ENCODE assay signal across 8 cellular contexts in the genomic region with DNA sequence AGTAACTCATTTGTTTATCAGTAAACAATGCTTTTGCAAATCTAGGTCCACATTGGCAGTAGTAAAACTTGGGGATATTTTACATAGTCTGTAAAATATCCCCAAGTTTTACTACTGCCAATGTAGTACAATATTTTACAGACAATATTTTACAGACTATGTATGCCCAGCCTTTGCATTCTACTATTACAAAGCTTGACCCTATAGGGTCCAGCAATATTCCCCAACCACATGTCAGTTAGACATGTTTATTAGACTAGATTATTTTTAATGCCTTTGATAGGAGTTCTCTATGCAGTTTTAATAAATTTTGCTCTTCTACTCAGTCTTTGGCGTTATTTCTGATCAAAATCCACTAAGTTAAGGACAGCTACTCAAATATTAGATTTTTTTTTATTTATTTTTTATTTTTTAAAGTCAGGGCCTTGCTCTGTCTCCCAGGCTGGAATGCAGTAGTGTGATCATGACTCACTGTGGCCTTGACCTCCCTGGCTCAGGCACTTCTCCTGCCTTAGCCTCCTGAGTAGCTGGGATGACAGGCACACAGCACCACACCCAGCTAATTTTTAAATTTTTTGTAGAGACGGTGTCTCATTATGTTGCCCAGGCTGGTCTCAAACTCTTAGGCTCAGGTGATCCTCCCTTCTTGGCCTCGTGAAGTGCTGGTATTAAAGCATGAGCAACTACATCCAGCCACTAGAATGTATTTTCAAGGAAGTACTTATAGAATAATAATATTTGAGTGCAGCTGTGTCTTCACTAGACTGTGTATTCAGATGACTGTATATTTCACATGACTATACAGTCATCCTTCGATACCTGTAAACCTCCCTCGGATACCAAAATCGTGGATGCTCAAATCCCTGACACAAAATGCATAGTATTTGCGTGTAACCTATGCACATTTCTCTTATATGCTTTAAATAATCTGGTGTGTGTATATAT. TPM values are rescaled to one million over a fixed set of nuclear protein-coding genes. Genes with fewer than 3 reads are reported as not detected.
A peak's percentile ranks its signal among the peaks of the same experiment; 100 is the strongest.
DNase-seq lines count a peak whose midpoint lies in the region; ATAC-seq, FAIRE-seq and TF ChIP-seq lines count a peak whose summit lies in the region.

No MANE protein-coding gene starts in this region.

- H3K79me1 ChIP-seq in mesenchymal stem cell (replicated peaks; ENCODE audit: low read length, poor library complexity, severe bottlenecking), result peaks cover 7% of the 10 kb centered on the region

- TF ChIP-seq POLR2A in endothelial cell of umbilical vein (IDR thresholded peaks at IDR 0.05; ENCODE audit: low read depth, low read length), result no peak

- no peak overlapping the region for H3K4me2 ChIP-seq in endothelial cell of umbilical vein (ENCODE audit: insufficient read depth, low read length)
- H3K4me2 ChIP-seq in mesenchymal stem cell (ENCODE audit: low read length, poor library complexity, severe bottlenecking), result peak overlapping the region; percentile 47

- peak overlapping the region; percentile 69 for H3K27ac ChIP-seq in endothelial cell of umbilical vein (ENCODE audit: insufficient read depth, low read depth, low read length)
- H3K27ac ChIP-seq in mesenchymal stem cell (ENCODE audit: low read length, poor library complexity, severe bottlenecking), result peak overlapping the region; percentile 94
- H3K27ac ChIP-seq in aorta (ENCODE audit: low read depth in 1 of 2, low read length in 2 of 2), result no peak overlapping the region

- peaks cover 70% of the 10 kb centered on the region for H3K79me2 ChIP-seq in endothelial cell of umbilical vein (ENCODE audit: control insufficient read depth, insufficient read depth, low read length)

- H3K4me3 ChIP-seq in endothelial cell of umbilical vein (replicated peaks in 1 of 3; ENCODE audit: insufficient read depth in 1 of 3, low read depth in 1 of 3, low read length in 3 of 3), result no peak overlapping the region
- H3K4me3 ChIP-seq in mesenchymal stem cell (ENCODE audit: insufficient read depth in 1 of 2, low read depth in 1 of 2, low read length in 2 of 2), result peak overlapping the region in 1 of 2 experiments; percentile 22
- H3K4me3 ChIP-seq in aorta (ENCODE audit: low read length in 2 of 2), result no peak overlapping the region

- peaks cover 15 to 32% of the 10 kb centered on the region in 2 donors for H3K36me3 Mint-ChIP-seq in activated T-cell treated with anti-CD3 and anti-CD28 coated beads, Interleukin-2, amount 50 U/mL, for 72 hours (ENCODE audit: insufficient read depth in 2 of 2)
- no peaks in the 10 kb centered on the region for H3K36me3 Mint-ChIP-seq in glutamatergic neuron (ENCODE audit: unreplicated experiment)

- no peaks in the 10 kb centered on the region for H4K20me1 ChIP-seq in endothelial cell of umbilical vein (replicated peaks; ENCODE audit: control insufficient read depth, extremely low read depth, insufficient read depth, low read length)

- no peaks in the 10 kb centered on the region for H3K9me3 ChIP-seq in endothelial cell of umbilical vein (replicated peaks; ENCODE audit: control insufficient read depth, insufficient read depth, low read length)
- H3K9me3 ChIP-seq in mesenchymal stem cell (ENCODE audit: control insufficient read depth, low read length), result no peaks in the 10 kb centered on the region
- no peaks in the 10 kb centered on the region for H3K9me3 ChIP-seq in aorta (ENCODE audit: control insufficient read depth, low read length)

- H4K8ac ChIP-seq in mesenchymal stem cell (ENCODE audit: low read length), result no peak overlapping the region

- H3K18ac ChIP-seq in mesenchymal stem cell (ENCODE audit: low read depth in 1 of 2, low read length in 2 of 2), result no peak overlapping the region

- no peak overlapping the region for H2BK12ac ChIP-seq in mesenchymal stem cell (ENCODE audit: low read length in 2 of 2)

- no peak overlapping the region for H3K4ac ChIP-seq in mesenchymal stem cell (ENCODE audit: low read depth in 1 of 2, low read length in 2 of 2)

- no peak overlapping the region for H4K91ac ChIP-seq in mesenchymal stem cell (ENCODE audit: low read length)

- peak overlapping the region; percentile 9 for H3K27ac Mint-ChIP-seq in activated T-cell treated with anti-CD3 and anti-CD28 coated beads, Interleukin-2, amount 50 U/mL, for 72 hours
- H3K27ac Mint-ChIP-seq in glutamatergic neuron (ENCODE audit: unreplicated experiment), result no peak overlapping the region

- H3K9ac ChIP-seq in endothelial cell of umbilical vein (replicated peaks; ENCODE audit: extremely low read depth, insufficient read depth, low read length) (no peak overlapping the region), mesenchymal stem cell (ENCODE audit: low read length) (peak overlapping the region; percentile 83)

- H3K23ac ChIP-seq in mesenchymal stem cell (ENCODE audit: low read length in 2 of 2), result no peak overlapping the region

- no peaks in the 10 kb centered on the region for H3K9me3 Mint-ChIP-seq in activated T-cell treated with anti-CD3 and anti-CD28 coated beads, Interleukin-2, amount 50 U/mL, for 72 hours
- no peaks in the 10 kb centered on the region for H3K9me3 Mint-ChIP-seq in glutamatergic neuron (ENCODE audit: unreplicated experiment)

- H2BK120ac ChIP-seq in mesenchymal stem cell (ENCODE audit: low read depth, low read length), result no peak overlapping the region

- intact Hi-C loops in endothelial cell of umbilical vein (cut with micrococcal nuclease), result no loop called here
- intact Hi-C loops in aorta (cut with DNase I), result no loop called here

- ATAC-seq in activated T-cell treated with anti-CD3 and anti-CD28 coated beads, Interleukin-2, amount 50 U/mL, for 72 hours (replicated peaks in 1 of 2), result no peak
- ATAC-seq in aorta (ENCODE audit: low FRiP score), result peak; percentile 84
- no peak for ATAC-seq in GM18867 (IDR thresholded peaks at IDR 0.05; ENCODE audit: unreplicated experiment)

- H3K14ac ChIP-seq in mesenchymal stem cell (ENCODE audit: low read length in 2 of 2), result no peak overlapping the region

- H2AK5ac ChIP-seq in mesenchymal stem cell (ENCODE audit: low read length, severe bottlenecking), result no peak overlapping the region

- FAIRE-seq in endothelial cell of umbilical vein (lab: Jason Lieb, UNC), result peak; percentile 79

- H3K27me3 Mint-ChIP-seq in activated T-cell treated with anti-CD3 and anti-CD28 coated beads, Interleukin-2, amount 50 U/mL, for 72 hours (ENCODE audit: low read depth), result no peaks in the 10 kb centered on the region
- H3K27me3 Mint-ChIP-seq in glutamatergic neuron (ENCODE audit: unreplicated experiment), result peaks cover 2% of the 10 kb centered on the region

- BruUV-seq in endothelial cell of umbilical vein (replicated peaks; lab: Mats Ljungman, UMichigan), result no TSS peak

- H3K27me3 ChIP-seq in endothelial cell of umbilical vein (ENCODE audit: control insufficient read depth in 2 of 2, insufficient read depth in 2 of 2, low read length in 2 of 2), result no peaks in the 10 kb centered on the region
- no peaks in the 10 kb centered on the region for H3K27me3 ChIP-seq in mesenchymal stem cell (ENCODE audit: control insufficient read depth in 1 of 2, insufficient read depth in 1 of 2, low read length in 2 of 2)
- no peaks in the 10 kb centered on the region for H3K27me3 ChIP-seq in aorta (ENCODE audit: control insufficient read depth in 1 of 2, insufficient read depth in 2 of 2, low read length in 1 of 2)

- H3K9me1 ChIP-seq in endothelial cell of umbilical vein (replicated peaks; ENCODE audit: control insufficient read depth, extremely low read depth, insufficient read depth, low read length), result no peaks in the 10 kb centered on the region

- no peak for DNase-seq in activated T-cell treated with anti-CD3 and anti-CD28 coated beads, Interleukin-2, amount 50 U/mL, for 72 hours
- no peak for DNase-seq in activated T-cell treated with anti-CD3 and anti-CD28 coated beads, Interleukin-2, amount 50 U/mL, for 48 hours
- DNase-seq in endothelial cell of umbilical vein (ENCODE audit: low read depth, low spot score) (peak; percentile 80), mesenchymal stem cell (peak; percentile 88), aorta (peak; percentile 74 to 81), NCI-H69 (lab: John Stamatoyannopoulos, UW) (no peak), glutamatergic neuron (no peak)

- H3K36me3 ChIP-seq in endothelial cell of umbilical vein (ENCODE audit: control insufficient read depth in 2 of 2, extremely low read depth in 1 of 2, insufficient read depth in 2 of 2, low read length in 2 of 2) (peaks cover 4 to 6% of the 10 kb centered on the region in 2 experiments), mesenchymal stem cell (ENCODE audit: control insufficient read depth in 1 of 2, insufficient read depth in 2 of 2, low read depth in 1 of 2, low read length in 2 of 2) (peaks cover 5 to 59% of the 10 kb centered on the region in 2 experiments), aorta (ENCODE audit: control insufficient read depth in 1 of 2, insufficient read depth in 2 of 2, low read length in 1 of 2) (peaks cover 0 to 2% of the 10 kb centered on the region in 2 donors)

- H2AFZ ChIP-seq in endothelial cell of umbilical vein (ENCODE audit: low read depth, low read length) (no peak overlapping the region), mesenchymal stem cell (ENCODE audit: low read depth, low read length) (no peak overlapping the region)

- dilution Hi-C loops in endothelial cell of umbilical vein (cut with MboI; ENCODE audit: extremely low pct_ligation_motif_present, low sequenced_read_pairs), result no loop called here

- no peak overlapping the region for H2BK15ac ChIP-seq in mesenchymal stem cell (ENCODE audit: low read depth, poor library complexity, severe bottlenecking)

- CTCF ChIA-PET in endothelial cell of umbilical vein (lab: Charles Lee), result interaction anchor here (0.6 to 1.8 kb wide), 5 partner anchors 11 to 307 kb away, joined by 3 to 5 read pairs (median 3); no protein-coding TSS in a partner anchor

- 0% methylated on average over 1 of the region's 7 CpGs for WGBS in mesenchymal stem cell
- WGBS in aorta, 2 donors, result 86 to 87% methylated on average over 7 of the region's 7 CpGs

- TF ChIP-seq CTCF in endothelial cell of umbilical vein (IDR thresholded peaks at IDR 0.05; ENCODE audit: extremely low read depth in 1 of 2, insufficient read depth in 1 of 2, low read depth in 1 of 2, low read length in 2 of 2) (no peak), glutamatergic neuron (IDR thresholded peaks at IDR 0.05; ENCODE audit: partially characterized antibody, unreplicated experiment) (no peak)

- peaks cover 37% of the 10 kb centered on the region for H3K4me1 Mint-ChIP-seq in activated T-cell treated with anti-CD3 and anti-CD28 coated beads, Interleukin-2, amount 50 U/mL, for 72 hours (ENCODE audit: low read depth)
- no peaks in the 10 kb centered on the region for H3K4me1 Mint-ChIP-seq in glutamatergic neuron (ENCODE audit: low read depth, unreplicated experiment)

- no peak overlapping the region for H3K4me3 Mint-ChIP-seq in activated T-cell treated with anti-CD3 and anti-CD28 coated beads, Interleukin-2, amount 50 U/mL, for 72 hours
- H3K4me3 Mint-ChIP-seq in glutamatergic neuron (ENCODE audit: unreplicated experiment), result no peak overlapping the region

- H3K4me1 ChIP-seq in endothelial cell of umbilical vein (ENCODE audit: control insufficient read depth, extremely low read depth, insufficient read depth, low read length) (peaks cover 32% of the 10 kb centered on the region), mesenchymal stem cell (ENCODE audit: control insufficient read depth, insufficient read depth, low read depth, low read length) (peaks cover 6% of the 10 kb centered on the region), aorta (ENCODE audit: control insufficient read depth in 1 of 2, insufficient read depth in 2 of 2, low read length in 2 of 2) (peaks cover 0 to 2% of the 10 kb centered on the region in 2 donors)

- POLR2A ChIA-PET in endothelial cell of umbilical vein (lab: Charles Lee), result no interaction called here

- H2BK5ac ChIP-seq in mesenchymal stem cell (ENCODE audit: low read depth, low read length, poor library complexity, severe bottlenecking), result no peak overlapping the region

RNA-seq across cellular contexts. Expression of a gene that starts 19.8 kb away (rescaled TPM):
- total RNA-seq in activated T-cell treated with anti-CD3 and anti-CD28 coated beads, Interleukin-2, amount 50 U/mL, for 72 hours, result 10 to 100 TPM; 60.0 to 60.1 TPM
- total RNA-seq in endothelial cell of umbilical vein, result 36.8 and 38.5 TPM in 2 replicates
- polyA plus RNA-seq in endothelial cell of umbilical vein, result 5.5 and 7.3 TPM in 2 replicates
- 8.9 and 10.0 TPM in 2 replicates for polyA plus RNA-seq in endothelial cell of umbilical vein (2011; cell fraction: cytosol; rRNA removed)
- 15.3 and 21.9 TPM in 2 replicates for polyA plus RNA-seq in endothelial cell of umbilical vein (2011; cell fraction: nucleus; rRNA removed)
- polyA plus RNA-seq in endothelial cell of umbilical vein (2012), result 19.8 and 25.9 TPM in 2 replicates
- polyA minus RNA-seq in endothelial cell of umbilical vein, result 23.9 and 24.9 TPM in 2 replicates
- polyA minus RNA-seq in endothelial cell of umbilical vein (2011; cell fraction: cytosol; rRNA and poly(A)+ RNA removed), result 23.9 TPM
- 64.4 and 88.3 TPM in 2 replicates for polyA minus RNA-seq in endothelial cell of umbilical vein (2011; cell fraction: nucleus; rRNA and poly(A)+ RNA removed)
- 22.2 TPM for polyA plus RNA-seq in mesenchymal stem cell (2013, experiment 1 of 2)
- 23.3 TPM for polyA plus RNA-seq in mesenchymal stem cell (2013, experiment 2 of 2)
- 10 to 100 TPM; 54.6 to 55.7 TPM for total RNA-seq in aorta
- polyA plus RNA-seq in aorta, result 10 to 100 TPM; 20.1 to 33.9 TPM
- 19.0 TPM for total RNA-seq in glutamatergic neuron (ENCODE audit: unreplicated experiment)

RNA-seq across cellular contexts. Expression of a gene that starts 19.9 kb away (rescaled TPM):
- total RNA-seq in activated T-cell treated with anti-CD3 and anti-CD28 coated beads, Interleukin-2, amount 50 U/mL, for 72 hours, result 1 to 10 TPM; 1.8 to 3.1 TPM
- total RNA-seq in endothelial cell of umbilical vein (3.3 and 4.8 TPM in 2 replicates), aorta (10 to 100 TPM; 20.8 to 24.2 TPM), glutamatergic neuron (ENCODE audit: unreplicated experiment) (0.78 TPM)
- polyA plus RNA-seq in endothelial cell of umbilical vein (0.46 and 0.51 TPM in 2 replicates), aorta (1 to 10 TPM in 1 of 2 donors, under 1 TPM in 1; 0.63 to 2.9 TPM)
- polyA plus RNA-seq in endothelial cell of umbilical vein (2011; cell fraction: cytosol; rRNA removed), result 0.71 and 0.86 TPM in 2 replicates
- 0.62 and 1.7 TPM in 2 replicates for polyA plus RNA-seq in endothelial cell of umbilical vein (2011; cell fraction: nucleus; rRNA removed)
- polyA plus RNA-seq in endothelial cell of umbilical vein (2012), result 0.38 and 5.2 TPM in 2 replicates
- 0.73 and 0.85 TPM in 2 replicates for polyA minus RNA-seq in endothelial cell of umbilical vein
- polyA minus RNA-seq in endothelial cell of umbilical vein (2011; cell fraction: cytosol; rRNA and poly(A)+ RNA removed), result not detected
- polyA minus RNA-seq in endothelial cell of umbilical vein (2011; cell fraction: nucleus; rRNA and poly(A)+ RNA removed), result 1.4 and 1.7 TPM in 2 replicates
- 1.4 TPM for polyA plus RNA-seq in mesenchymal stem cell (2013, experiment 1 of 2)
- 2.0 TPM for polyA plus RNA-seq in mesenchymal stem cell (2013, experiment 2 of 2)

Comparison
In these comparisons a context has a peak if more than half of its experiments do, and no peak if none do; other contexts are left out.
1. DNase-seq: peak in endothelial cell of umbilical vein (single experiment), mesenchymal stem cell (single experiment) and aorta (2 of 2); none in activated T-cell treated with anti-CD3 and anti-CD28 coated beads, Interleukin-2, amount 50 U/mL, for 72 hours (0 of 2), activated T-cell treated with anti-CD3 and anti-CD28 coated beads, Interleukin-2, amount 50 U/mL, for 48 hours (0 of 2), NCI-H69 (single experiment) and glutamatergic neuron (single experiment).
2. H3K27ac ChIP-seq: peak in endothelial cell of umbilical vein (single experiment) and mesenchymal stem cell (single experiment); none in aorta (0 of 2).